Comparison of ENCODE assay signal across 15 cellular contexts in the genomic region with DNA sequence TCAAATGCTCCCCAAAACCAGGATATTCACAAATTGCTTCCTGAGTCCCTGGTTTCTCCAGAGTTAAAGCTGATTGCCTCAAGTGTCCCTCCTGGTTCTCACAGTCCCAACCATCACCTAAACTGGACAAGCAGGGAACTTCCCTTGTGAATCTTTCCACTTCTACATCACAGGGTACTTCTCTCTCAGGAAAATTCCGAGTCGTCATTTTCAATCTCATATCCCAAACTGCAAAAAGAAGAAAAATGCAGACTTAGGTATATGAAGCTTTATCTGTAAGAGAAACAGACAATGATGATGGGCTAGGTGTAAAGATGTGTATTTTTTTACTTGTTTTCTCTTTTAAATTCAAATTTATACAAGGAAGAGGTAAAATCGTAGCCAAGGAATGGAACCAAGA.
"Had no signal": no experiment of that assay in that cellular context is flagged by ENCODE, and none has a peak within 500 bp of the region (broad histone marks: within the 10 kb centered on the region; RNA-seq: fewer than 3 reads in every experiment).

No MANE protein-coding gene starts in this region.

- H3K4me3 Mint-ChIP-seq: activated naive CD4-positive, alpha-beta T cell treated with anti-CD3 and anti-CD28 coated beads, Interleukin-2, amount 50 U/mL, for 24 hours; brain; dendritic cell treated with granulocyte-macrophage colony-stimulating factor and Interleukin-4, amounts not matched to agents 40 ng/mL and 50 ng/mL, for 4 days; memory B cell; neural progenitor cell had no signal

- H3K9ac ChIP-seq: neural progenitor cell had no signal

- H3K4me2 ChIP-seq: neural progenitor cell had no signal

- H3K4me1 ChIP-seq: neural progenitor cell, upper lobe of left lung had no signal

- H3K27ac ChIP-seq: neural progenitor cell, ovary, skin epidermis, upper lobe of left lung had no signal

- DNase-seq: activated CD4-positive, alpha-beta T cell treated with anti-CD3 and anti-CD28 coated beads, Interleukin-2, amount 50 U/mL, for 1 hour; activated T-cell treated with anti-CD3 and anti-CD28 coated beads, Interleukin-2, amount 50 U/mL, for 1 hour; amniotic stem cell; ovary; T-helper 2 cell; upper lobe of left lung had no signal

- H3K4me1 Mint-ChIP-seq: brain, memory B cell, neural progenitor cell had no signal

- H3K27me3 Mint-ChIP-seq: activated naive CD4-positive, alpha-beta T cell treated with anti-CD3 and anti-CD28 coated beads, Interleukin-2, amount 50 U/mL, for 24 hours; dendritic cell treated with granulocyte-macrophage colony-stimulating factor and Interleukin-4, amounts not matched to agents 40 ng/mL and 50 ng/mL, for 4 days; memory B cell had no signal

- H2AFZ ChIP-seq: neural progenitor cell had no signal

- H3K27ac Mint-ChIP-seq: activated naive CD4-positive, alpha-beta T cell treated with anti-CD3 and anti-CD28 coated beads, Interleukin-2, amount 50 U/mL, for 24 hours; brain; dendritic cell treated with granulocyte-macrophage colony-stimulating factor and Interleukin-4, amounts not matched to agents 40 ng/mL and 50 ng/mL, for 4 days; memory B cell; neural progenitor cell had no signal

- H3K4me3 ChIP-seq: ovary, skin epidermis, upper lobe of left lung had no signal

- ATAC-seq: esophagus mucosa, left lobe of liver had no signal

- H3K27me3 ChIP-seq: neural progenitor cell, ovary, upper lobe of left lung had no signal

- FAIRE-seq: TTC549 had no signal
